In the genomic region with DNA sequence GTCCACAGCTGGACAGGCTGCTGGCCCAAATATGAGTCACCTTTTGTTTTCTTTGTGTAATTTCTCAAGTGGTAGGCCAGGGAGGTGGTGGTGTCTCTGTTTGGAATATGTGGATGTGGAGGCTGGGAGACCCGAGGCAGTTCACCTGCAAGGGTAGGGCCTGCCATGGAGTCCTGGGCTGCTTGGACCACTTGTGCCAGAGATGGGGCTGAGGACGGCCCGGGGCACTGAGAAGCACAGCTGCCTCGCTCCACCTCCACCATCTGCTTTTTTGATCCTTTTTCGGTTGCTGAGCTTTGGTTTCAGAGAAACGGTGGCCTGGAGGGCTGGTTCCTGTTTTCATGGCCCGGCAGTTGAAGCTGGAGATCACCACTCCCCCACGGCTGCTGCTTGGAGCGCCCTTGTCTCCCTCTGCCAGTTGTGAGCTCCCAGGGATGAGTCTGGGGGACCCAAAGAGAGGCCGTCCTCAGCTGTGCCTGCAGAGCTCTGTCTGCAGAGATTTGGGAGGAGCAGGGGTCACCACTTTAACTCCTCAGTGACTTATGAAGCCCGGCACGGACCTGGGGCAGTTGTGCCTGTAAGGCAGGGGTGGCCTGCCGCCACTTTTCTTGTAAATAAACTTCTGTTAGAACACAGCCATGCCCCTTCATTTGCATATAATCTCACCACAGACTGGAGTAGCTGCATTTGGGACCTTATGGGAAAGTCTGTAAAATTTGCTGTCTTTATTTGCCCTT, we compare ENCODE assay signal across 3 cellular contexts.
TF ChIP-seq lines count a peak whose summit lies in the region.

No MANE protein-coding gene starts in this region.

TF ChIP-seq in SK-N-SH, 30 proteins besides CTCF, POLR2A, EP300 and RAD21:
- TF ChIP-seq MEF2A (IDR thresholded peaks at IDR 0.05; ENCODE audit: borderline replicate concordance, low read depth) = no peak

TF ChIP-seq in SK-N-SH treated with all-trans-retinoic acid at 6 μM for 48 hours, 23 proteins besides CTCF, POLR2A, EP300 and RAD21:
- TF ChIP-seq, protein P1, sequence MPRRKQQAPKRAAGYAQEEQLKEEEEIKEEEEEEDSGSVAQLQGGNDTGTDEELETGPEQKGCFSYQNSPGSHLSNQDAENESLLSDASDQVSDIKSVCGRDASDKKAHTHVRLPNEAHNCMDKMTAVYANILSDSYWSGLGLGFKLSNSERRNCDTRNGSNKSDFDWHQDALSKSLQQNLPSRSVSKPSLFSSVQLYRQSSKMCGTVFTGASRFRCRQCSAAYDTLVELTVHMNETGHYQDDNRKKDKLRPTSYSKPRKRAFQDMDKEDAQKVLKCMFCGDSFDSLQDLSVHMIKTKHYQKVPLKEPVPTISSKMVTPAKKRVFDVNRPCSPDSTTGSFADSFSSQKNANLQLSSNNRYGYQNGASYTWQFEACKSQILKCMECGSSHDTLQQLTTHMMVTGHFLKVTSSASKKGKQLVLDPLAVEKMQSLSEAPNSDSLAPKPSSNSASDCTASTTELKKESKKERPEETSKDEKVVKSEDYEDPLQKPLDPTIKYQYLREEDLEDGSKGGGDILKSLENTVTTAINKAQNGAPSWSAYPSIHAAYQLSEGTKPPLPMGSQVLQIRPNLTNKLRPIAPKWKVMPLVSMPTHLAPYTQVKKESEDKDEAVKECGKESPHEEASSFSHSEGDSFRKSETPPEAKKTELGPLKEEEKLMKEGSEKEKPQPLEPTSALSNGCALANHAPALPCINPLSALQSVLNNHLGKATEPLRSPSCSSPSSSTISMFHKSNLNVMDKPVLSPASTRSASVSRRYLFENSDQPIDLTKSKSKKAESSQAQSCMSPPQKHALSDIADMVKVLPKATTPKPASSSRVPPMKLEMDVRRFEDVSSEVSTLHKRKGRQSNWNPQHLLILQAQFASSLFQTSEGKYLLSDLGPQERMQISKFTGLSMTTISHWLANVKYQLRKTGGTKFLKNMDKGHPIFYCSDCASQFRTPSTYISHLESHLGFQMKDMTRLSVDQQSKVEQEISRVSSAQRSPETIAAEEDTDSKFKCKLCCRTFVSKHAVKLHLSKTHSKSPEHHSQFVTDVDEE (CRISPR knock-in tag; IDR thresholded peaks at IDR 0.05) = no peak
- TF ChIP-seq TOX (CRISPR knock-in tag; IDR thresholded peaks at IDR 0.05; ENCODE audit: borderline replicate concordance) (no peak), BACH2 (CRISPR knock-in tag; IDR thresholded peaks at IDR 0.05; ENCODE audit: borderline replicate concordance) (no peak), SNAI2 (CRISPR knock-in tag; IDR thresholded peaks at IDR 0.05) (no peak), RARB (CRISPR knock-in tag; IDR thresholded peaks at IDR 0.05) (no peak), PPARA (CRISPR knock-in tag; IDR thresholded peaks at IDR 0.05; ENCODE audit: borderline replicate concordance) (no peak), ZNF70 (CRISPR knock-in tag; IDR thresholded peaks at IDR 0.05) (no peak), ISL1 (CRISPR knock-in tag; IDR thresholded peaks at IDR 0.05) (no peak), POU6F1 (CRISPR knock-in tag; IDR thresholded peaks at IDR 0.05; ENCODE audit: borderline replicate concordance, low read depth) (no peak), ARNTL (CRISPR knock-in tag; IDR thresholded peaks at IDR 0.05; ENCODE audit: borderline replicate concordance, low read depth) (no peak), OSR1 (CRISPR knock-in tag; IDR thresholded peaks at IDR 0.05) (no peak), ZC3H10 (CRISPR knock-in tag; IDR thresholded peaks at IDR 0.05) (no peak), ZFP3 (CRISPR knock-in tag; IDR thresholded peaks at IDR 0.05) (no peak)
- TF ChIP-seq, protein P2, sequence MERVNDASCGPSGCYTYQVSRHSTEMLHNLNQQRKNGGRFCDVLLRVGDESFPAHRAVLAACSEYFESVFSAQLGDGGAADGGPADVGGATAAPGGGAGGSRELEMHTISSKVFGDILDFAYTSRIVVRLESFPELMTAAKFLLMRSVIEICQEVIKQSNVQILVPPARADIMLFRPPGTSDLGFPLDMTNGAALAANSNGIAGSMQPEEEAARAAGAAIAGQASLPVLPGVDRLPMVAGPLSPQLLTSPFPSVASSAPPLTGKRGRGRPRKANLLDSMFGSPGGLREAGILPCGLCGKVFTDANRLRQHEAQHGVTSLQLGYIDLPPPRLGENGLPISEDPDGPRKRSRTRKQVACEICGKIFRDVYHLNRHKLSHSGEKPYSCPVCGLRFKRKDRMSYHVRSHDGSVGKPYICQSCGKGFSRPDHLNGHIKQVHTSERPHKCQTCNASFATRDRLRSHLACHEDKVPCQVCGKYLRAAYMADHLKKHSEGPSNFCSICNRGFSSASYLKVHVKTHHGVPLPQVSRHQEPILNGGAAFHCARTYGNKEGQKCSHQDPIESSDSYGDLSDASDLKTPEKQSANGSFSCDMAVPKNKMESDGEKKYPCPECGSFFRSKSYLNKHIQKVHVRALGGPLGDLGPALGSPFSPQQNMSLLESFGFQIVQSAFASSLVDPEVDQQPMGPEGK (CRISPR knock-in tag; IDR thresholded peaks at IDR 0.05; ENCODE audit: borderline replicate concordance) = no peak

TF ChIP-seq in GM12878, 131 proteins besides CTCF, POLR2A, EP300 and RAD21 (continues in another document):
- no peak; the same call in 1 of the 2 replicates for TF ChIP-seq BACH1 (IDR thresholded peaks at IDR 0.05; ENCODE audit: borderline replicate concordance)
- TF ChIP-seq CEBPZ (IDR thresholded peaks at IDR 0.05; ENCODE audit: low read depth, low read length) = no peak
- TF ChIP-seq NR2F1 (conservative IDR thresholded peaks at IDR 0.05) = peak; percentile 74
- TF ChIP-seq MLLT1 (IDR thresholded peaks at IDR 0.05) = peak; percentile 35; the same call in 1 of the 2 replicates
- TF ChIP-seq, protein P3, sequence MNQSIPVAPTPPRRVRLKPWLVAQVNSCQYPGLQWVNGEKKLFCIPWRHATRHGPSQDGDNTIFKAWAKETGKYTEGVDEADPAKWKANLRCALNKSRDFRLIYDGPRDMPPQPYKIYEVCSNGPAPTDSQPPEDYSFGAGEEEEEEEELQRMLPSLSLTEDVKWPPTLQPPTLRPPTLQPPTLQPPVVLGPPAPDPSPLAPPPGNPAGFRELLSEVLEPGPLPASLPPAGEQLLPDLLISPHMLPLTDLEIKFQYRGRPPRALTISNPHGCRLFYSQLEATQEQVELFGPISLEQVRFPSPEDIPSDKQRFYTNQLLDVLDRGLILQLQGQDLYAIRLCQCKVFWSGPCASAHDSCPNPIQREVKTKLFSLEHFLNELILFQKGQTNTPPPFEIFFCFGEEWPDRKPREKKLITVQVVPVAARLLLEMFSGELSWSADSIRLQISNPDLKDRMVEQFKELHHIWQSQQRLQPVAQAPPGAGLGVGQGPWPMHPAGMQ (IDR thresholded peaks at IDR 0.05; ENCODE audit: borderline replicate concordance) = no peak
- TF ChIP-seq, protein P4, sequence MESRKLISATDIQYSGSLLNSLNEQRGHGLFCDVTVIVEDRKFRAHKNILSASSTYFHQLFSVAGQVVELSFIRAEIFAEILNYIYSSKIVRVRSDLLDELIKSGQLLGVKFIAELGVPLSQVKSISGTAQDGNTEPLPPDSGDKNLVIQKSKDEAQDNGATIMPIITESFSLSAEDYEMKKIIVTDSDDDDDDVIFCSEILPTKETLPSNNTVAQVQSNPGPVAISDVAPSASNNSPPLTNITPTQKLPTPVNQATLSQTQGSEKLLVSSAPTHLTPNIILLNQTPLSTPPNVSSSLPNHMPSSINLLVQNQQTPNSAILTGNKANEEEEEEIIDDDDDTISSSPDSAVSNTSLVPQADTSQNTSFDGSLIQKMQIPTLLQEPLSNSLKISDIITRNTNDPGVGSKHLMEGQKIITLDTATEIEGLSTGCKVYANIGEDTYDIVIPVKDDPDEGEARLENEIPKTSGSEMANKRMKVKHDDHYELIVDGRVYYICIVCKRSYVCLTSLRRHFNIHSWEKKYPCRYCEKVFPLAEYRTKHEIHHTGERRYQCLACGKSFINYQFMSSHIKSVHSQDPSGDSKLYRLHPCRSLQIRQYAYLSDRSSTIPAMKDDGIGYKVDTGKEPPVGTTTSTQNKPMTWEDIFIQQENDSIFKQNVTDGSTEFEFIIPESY (IDR thresholded peaks at IDR 0.05) = no peak
- no peak for TF ChIP-seq RBBP5 (conservative IDR thresholded peaks at IDR 0.05)
- TF ChIP-seq ESRRA (IDR thresholded peaks at IDR 0.05; ENCODE audit: low read length) = no peak
- TF ChIP-seq CBX3 (IDR thresholded peaks at IDR 0.05; ENCODE audit: borderline replicate concordance, low read depth) = no peak
- TF ChIP-seq ZNF384 (IDR thresholded peaks at IDR 0.05; ENCODE audit: borderline replicate concordance, low read depth, low read length) = no peak
- no peak for TF ChIP-seq IRF4 (IDR thresholded peaks at IDR 0.05; ENCODE audit: low read depth, low read length)
- TF ChIP-seq, protein P5, sequence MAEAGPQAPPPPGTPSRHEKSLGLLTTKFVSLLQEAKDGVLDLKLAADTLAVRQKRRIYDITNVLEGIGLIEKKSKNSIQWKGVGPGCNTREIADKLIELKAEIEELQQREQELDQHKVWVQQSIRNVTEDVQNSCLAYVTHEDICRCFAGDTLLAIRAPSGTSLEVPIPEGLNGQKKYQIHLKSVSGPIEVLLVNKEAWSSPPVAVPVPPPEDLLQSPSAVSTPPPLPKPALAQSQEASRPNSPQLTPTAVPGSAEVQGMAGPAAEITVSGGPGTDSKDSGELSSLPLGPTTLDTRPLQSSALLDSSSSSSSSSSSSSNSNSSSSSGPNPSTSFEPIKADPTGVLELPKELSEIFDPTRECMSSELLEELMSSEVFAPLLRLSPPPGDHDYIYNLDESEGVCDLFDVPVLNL (IDR thresholded peaks at IDR 0.05; ENCODE audit: low read depth, low read length) = no peak
- TF ChIP-seq NFXL1 (IDR thresholded peaks at IDR 0.05; ENCODE audit: borderline replicate concordance) = no peak
- TF ChIP-seq RELA (IDR thresholded peaks at IDR 0.05; ENCODE audit: borderline replicate concordance, partially characterized antibody) = no peak
- TF ChIP-seq ZBED1 (IDR thresholded peaks at IDR 0.05; ENCODE audit: borderline replicate concordance) = no peak
- TF ChIP-seq SMARCA5 (IDR thresholded peaks at IDR 0.05) = no peak; the same call in 1 of the 2 replicates
- TF ChIP-seq HDAC6 (IDR thresholded peaks at IDR 0.05; ENCODE audit: unreplicated experiment) = no peak
- TF ChIP-seq MEF2B (IDR thresholded peaks at IDR 0.05; ENCODE audit: partially characterized antibody, poor library complexity, severe bottlenecking) = no peak
- TF ChIP-seq TARDBP (IDR thresholded peaks at IDR 0.05; ENCODE audit: borderline replicate concordance) = no peak
- no peak; the same call in 1 of the 2 replicates for TF ChIP-seq SMC3 (IDR thresholded peaks at IDR 0.05; ENCODE audit: borderline replicate concordance, low read length)
- TF ChIP-seq, protein P6, sequence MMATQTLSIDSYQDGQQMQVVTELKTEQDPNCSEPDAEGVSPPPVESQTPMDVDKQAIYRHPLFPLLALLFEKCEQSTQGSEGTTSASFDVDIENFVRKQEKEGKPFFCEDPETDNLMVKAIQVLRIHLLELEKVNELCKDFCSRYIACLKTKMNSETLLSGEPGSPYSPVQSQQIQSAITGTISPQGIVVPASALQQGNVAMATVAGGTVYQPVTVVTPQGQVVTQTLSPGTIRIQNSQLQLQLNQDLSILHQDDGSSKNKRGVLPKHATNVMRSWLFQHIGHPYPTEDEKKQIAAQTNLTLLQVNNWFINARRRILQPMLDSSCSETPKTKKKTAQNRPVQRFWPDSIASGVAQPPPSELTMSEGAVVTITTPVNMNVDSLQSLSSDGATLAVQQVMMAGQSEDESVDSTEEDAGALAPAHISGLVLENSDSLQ (IDR thresholded peaks at IDR 0.05) = no peak
- no peak for TF ChIP-seq SIX5 (IDR thresholded peaks at IDR 0.05; ENCODE audit: low read depth, low read length, severe bottlenecking)
- TF ChIP-seq GATAD2B (conservative IDR thresholded peaks at IDR 0.05; ENCODE audit: low read depth) = peak; percentile 56
- no peak for TF ChIP-seq PBX3 (IDR thresholded peaks at IDR 0.05; ENCODE audit: insufficient replicate concordance, low read depth, low read length)
- no peak for TF ChIP-seq STAT3 (IDR thresholded peaks at IDR 0.05; ENCODE audit: low read depth, low read length)
- TF ChIP-seq SREBF1 (IDR thresholded peaks at IDR 0.05; ENCODE audit: low read length) = no peak
